14 cellular contexts compared by ENCODE assay signal in the genomic region with DNA sequence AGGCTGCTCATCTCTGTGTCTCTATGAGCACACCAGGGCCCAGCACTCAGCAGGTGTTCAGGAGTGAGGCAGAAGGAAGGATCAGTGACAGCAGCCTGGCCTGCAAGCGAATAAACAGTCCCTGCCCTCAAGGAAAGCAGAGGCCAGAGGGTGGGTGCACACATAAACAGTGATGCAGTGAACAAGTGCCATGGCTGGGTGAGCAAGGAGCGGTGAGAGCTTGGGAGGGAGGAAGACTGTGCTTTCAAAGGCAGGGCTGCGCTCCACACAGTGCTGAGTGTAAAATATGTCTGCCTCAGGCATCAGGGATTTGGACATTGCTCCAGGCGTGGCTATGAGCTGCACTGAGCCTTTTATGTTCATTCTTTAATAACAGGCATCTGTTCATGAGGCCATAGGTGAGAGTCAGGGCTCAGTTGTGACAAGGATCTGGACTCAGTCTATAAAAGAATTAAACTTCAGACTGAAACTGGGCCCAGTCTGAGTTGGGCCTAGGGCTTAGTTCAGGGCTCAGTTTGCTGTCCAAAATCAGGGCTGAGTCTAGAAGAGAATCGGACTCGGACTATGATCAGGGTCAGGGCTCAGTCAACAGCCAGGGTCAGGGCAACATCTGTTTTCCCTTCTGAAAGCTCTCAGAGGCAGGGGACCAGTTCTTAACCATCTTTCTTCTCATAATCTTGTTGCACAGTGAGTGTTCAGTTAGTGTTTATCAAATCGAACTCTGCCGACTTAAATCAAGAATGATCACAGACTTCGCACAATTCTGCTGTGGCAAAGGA.
DNase-seq lines count a peak whose midpoint lies in the region; TF ChIP-seq lines count a peak whose summit lies in the region.
"Had no signal": no experiment of that assay in that cellular context is flagged by ENCODE, and none has a peak within 500 bp of the region (broad histone marks: within the 10 kb centered on the region; RNA-seq: fewer than 3 reads in every experiment).

No MANE protein-coding gene starts in this region.

- H3K9ac ChIP-seq in colonic mucosa (ENCODE audit: low read depth in 2 of 2, low read length in 2 of 2) (peak overlapping the region in 1 of 2 donors; percentile 7), mucosa of rectum (ENCODE audit: low read depth in 1 of 2, low read length in 2 of 2) (no peak overlapping the region)

- intact Hi-C loops in colonic mucosa (cut with DNase I), result no loop called here

- peaks cover 52% of the 10 kb centered on the region for H3K4me1 Mint-ChIP-seq in type B pancreatic cell (ENCODE audit: unreplicated experiment)
- H3K4me1 Mint-ChIP-seq: activated naive CD8-positive, alpha-beta T cell treated with anti-CD3 and anti-CD28 coated beads, Interleukin-2, amount 10 ng/mL, durations not matched to agents 7 days and 5 days had no signal

- H3K4me3 ChIP-seq in colonic mucosa, result no peak overlapping the region
- H3K4me3 ChIP-seq in mucosa of rectum (ENCODE audit: low read length in 2 of 2), result no peak overlapping the region
- H3K4me3 ChIP-seq: cardiac muscle cell, MG63 had no signal

- H3K4me1 ChIP-seq in colonic mucosa, result peaks cover 17% of the 10 kb centered on the region
- H3K4me1 ChIP-seq in mucosa of rectum (ENCODE audit: control insufficient read depth in 2 of 2, insufficient read depth in 2 of 2, low read length in 2 of 2), result peaks cover 22 to 29% of the 10 kb centered on the region in 2 donors

- H3K9me3 ChIP-seq in colonic mucosa (no peaks in the 10 kb centered on the region), mucosa of rectum (ENCODE audit: control insufficient read depth in 2 of 2, low read length in 2 of 2) (no peaks in the 10 kb centered on the region)
- H3K9me3 ChIP-seq: MG63 had no signal

- H3K9me3 Mint-ChIP-seq in type B pancreatic cell, result no peaks in the 10 kb centered on the region
- H3K9me3 Mint-ChIP-seq: activated naive CD8-positive, alpha-beta T cell treated with anti-CD3 and anti-CD28 coated beads, Interleukin-2, amount 10 ng/mL, durations not matched to agents 7 days and 5 days; CD4-positive, alpha-beta T cell had no signal

- H3K27ac ChIP-seq in colonic mucosa, result peak overlapping the region; percentile 77
- H3K27ac ChIP-seq in mucosa of rectum (ENCODE audit: low read depth in 2 of 2, low read length in 2 of 2), result peak overlapping the region; percentile 79 to 81
- H3K27ac ChIP-seq: cardiac muscle cell had no signal

- no peaks in the 10 kb centered on the region for H3K36me3 ChIP-seq in colonic mucosa
- H3K36me3 ChIP-seq in mucosa of rectum (ENCODE audit: control insufficient read depth in 2 of 2, insufficient read depth in 2 of 2, low read length in 2 of 2), result no peaks in the 10 kb centered on the region
- H3K36me3 ChIP-seq: cardiac muscle cell, MG63 had no signal

- no peaks in the 10 kb centered on the region for H3K27me3 ChIP-seq in colonic mucosa
- H3K27me3 ChIP-seq in mucosa of rectum (ENCODE audit: control insufficient read depth in 2 of 2, insufficient read depth in 2 of 2, low read length in 2 of 2), result no peaks in the 10 kb centered on the region
- H3K27me3 ChIP-seq: cardiac muscle cell, MG63 had no signal

- DNase-seq in NCI-H345 (lab: John Stamatoyannopoulos, UW) (peak; percentile 27), NCI-H345 treated with DMSO at 0.1 percent for 48 hours (lab: John Stamatoyannopoulos, UW; ENCODE audit: unreplicated experiment) (no peak), colonic mucosa (peak; percentile 71), type B pancreatic cell (ENCODE audit: extremely low spot score, unreplicated experiment) (peak; percentile 51), SKM-1 (lab: John Stamatoyannopoulos, UW; ENCODE audit: unreplicated experiment) (no peak), activated gamma-delta T cell treated with Interleukin-2 at 50 U/mL for 16 hours (no peak), germinal center (ENCODE audit: low spot score) (no peak)
- DNase-seq: activated naive CD8-positive, alpha-beta T cell treated with anti-CD3 and anti-CD28 coated beads, Interleukin-2, amount 10 ng/mL, durations not matched to agents 7 days and 5 days; CD4-positive, alpha-beta T cell; MG63; NCI-H2171 treated with DMSO at 0.1 percent for 48 hours; stimulated activated CD8-positive, alpha-beta memory T cell treated with anti-CD3 and anti-CD28 coated beads, Interleukin-4, amount 100 ng/mL, for 48 hours had no signal

- H3K4me3 Mint-ChIP-seq in type B pancreatic cell, result peak overlapping the region; percentile 1
- H3K4me3 Mint-ChIP-seq: activated naive CD8-positive, alpha-beta T cell treated with anti-CD3 and anti-CD28 coated beads, Interleukin-2, amount 10 ng/mL, durations not matched to agents 7 days and 5 days; CD4-positive, alpha-beta T cell had no signal

- H3K27me3 Mint-ChIP-seq in type B pancreatic cell, result peaks cover 52% of the 10 kb centered on the region

- TF ChIP-seq CTCF in colonic mucosa (IDR thresholded peaks at IDR 0.05) (no peak), type B pancreatic cell (conservative IDR thresholded peaks at IDR 0.05) (no peak)

- H3K36me3 Mint-ChIP-seq in type B pancreatic cell, result no peaks in the 10 kb centered on the region
- H3K36me3 Mint-ChIP-seq: activated naive CD8-positive, alpha-beta T cell treated with anti-CD3 and anti-CD28 coated beads, Interleukin-2, amount 10 ng/mL, durations not matched to agents 7 days and 5 days had no signal

- peak overlapping the region; percentile 14 for H3K27ac Mint-ChIP-seq in type B pancreatic cell
- H3K27ac Mint-ChIP-seq: activated naive CD8-positive, alpha-beta T cell treated with anti-CD3 and anti-CD28 coated beads, Interleukin-2, amount 10 ng/mL, durations not matched to agents 7 days and 5 days; CD4-positive, alpha-beta T cell had no signal

Comparison
In these comparisons a context has a peak if more than half of its experiments do, and no peak if none do; other contexts are left out.
1. DNase-seq: peak in NCI-H345 (single experiment), colonic mucosa (single experiment) and type B pancreatic cell (single experiment); none in NCI-H345 treated with DMSO at 0.1 percent for 48 hours (single experiment), SKM-1 (single experiment), activated gamma-delta T cell treated with Interleukin-2 at 50 U/mL for 16 hours (single experiment) and germinal center (single experiment).